Comparison of ENCODE assay signal across 8 cellular contexts in genomic region chr7:75171822-75172221, GRCh38.
DNase-seq lines count a peak whose midpoint lies in the region; ATAC-seq and TF ChIP-seq lines count a peak whose summit lies in the region.
"Not testable (repeated sequence)": the region's sequence is repeated elsewhere in the genome, so short reads cannot be mapped to it uniquely, and the experiment has no call there.

No MANE protein-coding gene starts in this region.

- not testable (repeated sequence) for H3K36me3 Mint-ChIP-seq in activated B cell treated with CpG ODN at 0.5 μM for 24 hours (ENCODE audit: low read depth); stimulated activated naive B cell treated with anti-CD40 and anti-IgM and Interleukin-4, amounts not matched to agents 10 μg/mL and 1 μg/mL and 100 μg/mL, for 72 hours

- H3K27me3 ChIP-seq in right cardiac atrium (ENCODE audit: control insufficient read depth, insufficient read depth) = not testable (repeated sequence)

- H3K9me3 Mint-ChIP-seq in activated B cell treated with CpG ODN at 0.5 μM for 24 hours; stimulated activated naive B cell treated with anti-CD40 and anti-IgM and Interleukin-4, amounts not matched to agents 10 μg/mL and 1 μg/mL and 100 μg/mL, for 72 hours: not testable (repeated sequence)

- peak; percentile 71 for ATAC-seq in GM18519 (IDR thresholded peaks at IDR 0.05; ENCODE audit: low FRiP score, unreplicated experiment)
- ATAC-seq in GM19397 (IDR thresholded peaks at IDR 0.05; ENCODE audit: unreplicated experiment) = peak; percentile 77
- ATAC-seq in GM21717 (IDR thresholded peaks at IDR 0.05; ENCODE audit: unreplicated experiment) = peak; percentile 86
- peak; percentile 83 for ATAC-seq in HG02938 (IDR thresholded peaks at IDR 0.05; ENCODE audit: unreplicated experiment)
- ATAC-seq in HG03342 (IDR thresholded peaks at IDR 0.05; ENCODE audit: unreplicated experiment) = peak; percentile 79
- ATAC-seq in activated B cell treated with CpG ODN at 0.5 μM for 24 hours (ENCODE audit: low read depth) = peak; percentile 93
- peak; percentile 54 to 55 for ATAC-seq in right cardiac atrium
- peak; percentile 92 to 95 for ATAC-seq in stimulated activated naive B cell treated with anti-CD40 and anti-IgM and Interleukin-4, amounts not matched to agents 10 μg/mL and 1 μg/mL and 100 μg/mL, for 72 hours (replicated peaks)

- H3K9me3 ChIP-seq in right cardiac atrium (ENCODE audit: control insufficient read depth, low read length) = not testable (repeated sequence)

- not testable (repeated sequence) for TF ChIP-seq CTCF in activated B cell treated with CpG ODN at 0.5 μM for 24 hours (IDR thresholded peaks at IDR 0.05)

- not testable (repeated sequence) for DNase-seq in activated B cell treated with CpG ODN at 0.5 μM for 24 hours; right cardiac atrium; stimulated activated naive B cell treated with anti-CD40 and anti-IgM and Interleukin-4, amounts not matched to agents 10 μg/mL and 1 μg/mL and 100 μg/mL, for 72 hours

- H3K27ac Mint-ChIP-seq in activated B cell treated with CpG ODN at 0.5 μM for 24 hours; stimulated activated naive B cell treated with anti-CD40 and anti-IgM and Interleukin-4, amounts not matched to agents 10 μg/mL and 1 μg/mL and 100 μg/mL, for 72 hours: not testable (repeated sequence)

- not testable (repeated sequence) for H3K27ac ChIP-seq in right cardiac atrium (ENCODE audit: low read length)

- not testable (repeated sequence) for H3K27me3 Mint-ChIP-seq in activated B cell treated with CpG ODN at 0.5 μM for 24 hours; stimulated activated naive B cell treated with anti-CD40 and anti-IgM and Interleukin-4, amounts not matched to agents 10 μg/mL and 1 μg/mL and 100 μg/mL, for 72 hours

- no CpG with 5 or more reads among the region's 15 CpGs for WGBS in right cardiac atrium

- not testable (repeated sequence) for H3K4me1 Mint-ChIP-seq in activated B cell treated with CpG ODN at 0.5 μM for 24 hours; stimulated activated naive B cell treated with anti-CD40 and anti-IgM and Interleukin-4, amounts not matched to agents 10 μg/mL and 1 μg/mL and 100 μg/mL, for 72 hours

- not testable (repeated sequence) for H3K4me3 ChIP-seq in right cardiac atrium (ENCODE audit: low read length)

- CTCF ChIA-PET in activated B cell treated with CpG ODN at 0.5 μM for 24 hours (lab: Charles Lee) = not testable (repeated sequence)

- H3K4me1 ChIP-seq in right cardiac atrium (ENCODE audit: control insufficient read depth, insufficient read depth, low read length) = not testable (repeated sequence)

- POLR2A ChIA-PET in activated B cell treated with CpG ODN at 0.5 μM for 24 hours (lab: Charles Lee) = not testable (repeated sequence)

- intact Hi-C loops in activated B cell treated with CpG ODN at 0.5 μM for 24 hours (cut with micrococcal nuclease); right cardiac atrium (cut with DNase I): not testable (repeated sequence)

- H3K4me3 Mint-ChIP-seq in activated B cell treated with CpG ODN at 0.5 μM for 24 hours; stimulated activated naive B cell treated with anti-CD40 and anti-IgM and Interleukin-4, amounts not matched to agents 10 μg/mL and 1 μg/mL and 100 μg/mL, for 72 hours: not testable (repeated sequence)
